9 cellular contexts compared by ENCODE assay signal in the genomic region with DNA sequence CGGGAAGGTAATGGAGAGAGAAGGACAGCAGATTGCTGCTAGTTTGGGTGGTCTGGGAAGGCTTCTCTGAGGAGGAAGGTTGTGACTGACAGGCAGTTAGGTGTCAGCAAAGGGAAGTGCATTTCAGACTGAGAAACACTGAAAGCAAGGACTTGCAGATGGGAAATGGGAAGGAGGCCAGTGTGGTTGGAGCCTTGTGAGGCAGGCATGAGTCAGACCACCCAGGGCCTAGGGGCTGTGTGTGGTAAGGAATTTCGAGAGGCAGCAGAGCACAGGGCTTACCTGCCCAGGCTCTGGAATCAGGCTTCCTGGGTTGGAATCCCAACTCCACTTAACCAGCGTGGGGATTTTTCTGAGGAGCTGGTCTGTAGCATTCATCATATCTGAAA. TPM values are rescaled to one million over a fixed set of nuclear protein-coding genes. Genes with fewer than 3 reads are reported as not detected.
DNase-seq lines count a peak whose midpoint lies in the region; ATAC-seq, FAIRE-seq and TF ChIP-seq lines count a peak whose summit lies in the region.
"Had no signal": no experiment of that assay in that cellular context is flagged by ENCODE, and none has a peak within 500 bp of the region (broad histone marks: within the 10 kb centered on the region; RNA-seq: fewer than 3 reads in every experiment).

No MANE protein-coding gene starts in this region.

- H3K9me3 Mint-ChIP-seq in activated CD8-positive, alpha-beta T cell treated with anti-CD3 and anti-CD28 coated beads for 36 hours = peaks cover 13% of the 10 kb centered on the region

- H3K79me2 ChIP-seq in GM23248 (ENCODE audit: insufficient read depth) (peaks cover 9% of the 10 kb centered on the region; the same call in 1 of the 2 replicates), PC-3 (ENCODE audit: low read length) (peaks cover 18% of the 10 kb centered on the region), endothelial cell of umbilical vein (ENCODE audit: control insufficient read depth, insufficient read depth, low read length) (peaks cover 4% of the 10 kb centered on the region), trophoblast cell (ENCODE audit: control insufficient read depth, insufficient read depth, low read length, poor library complexity) (no peaks in the 10 kb centered on the region)

- dilution Hi-C loops in endothelial cell of umbilical vein (cut with MboI; ENCODE audit: extremely low pct_ligation_motif_present, low sequenced_read_pairs) = no loop called here

- H3K4me1 ChIP-seq in GM23248 (ENCODE audit: insufficient read depth) = peaks cover 11% of the 10 kb centered on the region
- H3K4me1 ChIP-seq in PC-3 (ENCODE audit: insufficient read depth, low read length) = peaks cover 30% of the 10 kb centered on the region
- H3K4me1 ChIP-seq in endothelial cell of umbilical vein (ENCODE audit: control insufficient read depth, extremely low read depth, insufficient read depth, low read length) = peaks cover 7% of the 10 kb centered on the region
- H3K4me1 ChIP-seq in trophoblast cell (ENCODE audit: control insufficient read depth in 1 of 2, insufficient read depth in 2 of 2, low read length in 2 of 2) = no peaks in the 10 kb centered on the region

- peaks cover 7% of the 10 kb centered on the region for H3K4me1 Mint-ChIP-seq in activated CD8-positive, alpha-beta T cell treated with anti-CD3 and anti-CD28 coated beads for 36 hours (ENCODE audit: low read depth)

- no peak overlapping the region for H2AK5ac ChIP-seq in trophoblast cell (ENCODE audit: low read length)

- H3K9ac ChIP-seq in GM23248 = no peak overlapping the region
- H3K9ac ChIP-seq in PC-3 (ENCODE audit: low read length) = peak overlapping the region; percentile 28
- no peak overlapping the region for H3K9ac ChIP-seq in endothelial cell of umbilical vein (replicated peaks; ENCODE audit: extremely low read depth, insufficient read depth, low read length)
- H3K9ac ChIP-seq in trophoblast cell (ENCODE audit: low read length) = no peak overlapping the region

- H3K9me3 ChIP-seq in GM23248 (ENCODE audit: low read depth) (no peaks in the 10 kb centered on the region), PC-3 (ENCODE audit: low read length) (0 out of 2 replicates have a peak, but pooled peaks cover 6% of the 10 kb centered on the region), endothelial cell of umbilical vein (replicated peaks; ENCODE audit: control insufficient read depth, insufficient read depth, low read length) (peaks cover 2% of the 10 kb centered on the region), trophoblast cell (ENCODE audit: insufficient read depth, low read depth, low read length) (peaks cover 12% of the 10 kb centered on the region)

- no peak overlapping the region for H3K4me3 Mint-ChIP-seq in activated CD8-positive, alpha-beta T cell treated with anti-CD3 and anti-CD28 coated beads for 36 hours

- DNase-seq in GM23248 = peak; percentile 95
- peak; percentile 96 for DNase-seq in PC-3
- DNase-seq in endothelial cell of umbilical vein (ENCODE audit: low read depth, low spot score) = peak; percentile 54
- peak; percentile 82 to 85 for DNase-seq in trophoblast cell
- no peak for DNase-seq in activated effector memory CD4-positive, alpha-beta T cell treated with anti-CD3 and anti-CD28 coated beads, Interleukin-2, amount 50 U/mL, for 16 hours
- no peak for DNase-seq in globus pallidus (ENCODE audit: low spot score)
- no peak for DNase-seq in activated CD8-positive, alpha-beta T cell treated with anti-CD3 and anti-CD28 coated beads for 36 hours
- DNase-seq: heart right ventricle had no signal

- peak; percentile 98 for ATAC-seq in PC-3
- no peak for ATAC-seq in GM18520 (IDR thresholded peaks at IDR 0.05; ENCODE audit: unreplicated experiment)
- ATAC-seq in activated CD8-positive, alpha-beta T cell treated with anti-CD3 and anti-CD28 coated beads for 36 hours = no peak

- H3K23ac ChIP-seq in trophoblast cell (ENCODE audit: low read length) = no peak overlapping the region

- H3K79me1 ChIP-seq in trophoblast cell (ENCODE audit: low read length) = no peaks in the 10 kb centered on the region

- H3K27me3 Mint-ChIP-seq in activated CD8-positive, alpha-beta T cell treated with anti-CD3 and anti-CD28 coated beads for 36 hours = no peaks in the 10 kb centered on the region

- H3K36me3 Mint-ChIP-seq in activated CD8-positive, alpha-beta T cell treated with anti-CD3 and anti-CD28 coated beads for 36 hours (ENCODE audit: low read depth) = peaks cover 28% of the 10 kb centered on the region

- H4K20me1 ChIP-seq in GM23248 (ENCODE audit: insufficient read depth) (no peaks in the 10 kb centered on the region; the same call in 1 of the 2 replicates), PC-3 (ENCODE audit: low read length) (no peaks in the 10 kb centered on the region), endothelial cell of umbilical vein (replicated peaks; ENCODE audit: control insufficient read depth, extremely low read depth, insufficient read depth, low read length) (no peaks in the 10 kb centered on the region)

- no peaks in the 10 kb centered on the region for H3K9me1 ChIP-seq in endothelial cell of umbilical vein (replicated peaks; ENCODE audit: control insufficient read depth, extremely low read depth, insufficient read depth, low read length)

- H3K4me3 ChIP-seq in GM23248 = no peak overlapping the region
- 0 out of 2 replicates have a peak overlapping the region, but pooled peaks have one; percentile 14 for H3K4me3 ChIP-seq in PC-3 (ENCODE audit: low read length)
- no peak overlapping the region for H3K4me3 ChIP-seq in endothelial cell of umbilical vein (replicated peaks in 1 of 3; ENCODE audit: insufficient read depth in 1 of 3, low read depth in 1 of 3, low read length in 3 of 3)
- no peak overlapping the region for H3K4me3 ChIP-seq in trophoblast cell (ENCODE audit: low read depth, low read length)
- H3K4me3 ChIP-seq: heart right ventricle had no signal

- no peak overlapping the region for H3K14ac ChIP-seq in trophoblast cell (ENCODE audit: low read length)

- CTCF ChIA-PET in PC-3 (lab: Charles Lee) (interaction anchor here (0.5 to 1.7 kb wide), 3 partner anchors 158 to 345 kb away, joined by 3 to 16 read pairs (median 4); no protein-coding TSS in a partner anchor), endothelial cell of umbilical vein (lab: Charles Lee) (interaction anchor here (0.7 to 2.8 kb wide), 6 partner anchors 9 to 348 kb away, joined by 3 to 54 read pairs (median 6); no protein-coding TSS in a partner anchor)
- CTCF ChIA-PET in activated CD8-positive, alpha-beta T cell treated with anti-CD3 and anti-CD28 coated beads for 36 hours (lab: Charles Lee) = interaction anchor here (1.0 to 2.1 kb wide), 7 partner anchors 9 to 162 kb away, joined by 3 to 16 read pairs (median 4); no protein-coding TSS in a partner anchor

- TF ChIP-seq CTCF in PC-3 (conservative IDR thresholded peaks at IDR 0.05; ENCODE audit: low read depth, low read length) = no peak
- no peak for TF ChIP-seq CTCF in endothelial cell of umbilical vein (IDR thresholded peaks at IDR 0.05; ENCODE audit: extremely low read depth in 1 of 2, insufficient read depth in 1 of 2, low read depth in 1 of 2, low read length in 2 of 2)
- TF ChIP-seq CTCF in activated CD8-positive, alpha-beta T cell treated with anti-CD3 and anti-CD28 coated beads for 36 hours (IDR thresholded peaks at IDR 0.05) = no peak

- H2AFZ ChIP-seq in GM23248 (no peak overlapping the region), PC-3 (ENCODE audit: low read length) (no peak overlapping the region), endothelial cell of umbilical vein (ENCODE audit: low read depth, low read length) (no peak overlapping the region), trophoblast cell (ENCODE audit: insufficient read depth, low read length, poor library complexity) (no peak overlapping the region)

- BruUV-seq in PC-3 (replicated peaks; lab: Mats Ljungman, UMichigan) = no TSS peak
- BruUV-seq in endothelial cell of umbilical vein (replicated peaks; lab: Mats Ljungman, UMichigan) = no TSS peak

- in situ Hi-C loops in GM23248 (cut with MboI) = loop anchor here (10.0 kb wide), 2 partner anchors 160 to 350 kb away; no protein-coding TSS in a partner anchor

- H3K36me3 ChIP-seq in GM23248 (ENCODE audit: low read depth) = peaks cover 12% of the 10 kb centered on the region; the same call in 1 of the 2 replicates
- H3K36me3 ChIP-seq in PC-3 (ENCODE audit: low read depth, low read length) = peaks cover 17% of the 10 kb centered on the region
- H3K36me3 ChIP-seq in endothelial cell of umbilical vein (ENCODE audit: control insufficient read depth in 2 of 2, extremely low read depth in 1 of 2, insufficient read depth in 2 of 2, low read length in 2 of 2) = peaks cover 3 to 6% of the 10 kb centered on the region in 2 experiments
- H3K36me3 ChIP-seq in trophoblast cell (ENCODE audit: control insufficient read depth in 1 of 2, insufficient read depth in 2 of 2, low read length in 2 of 2) = peaks cover 10 to 11% of the 10 kb centered on the region in 2 experiments

- no peak overlapping the region for H4K91ac ChIP-seq in trophoblast cell (ENCODE audit: low read depth, low read length)

- no peak overlapping the region for H2BK5ac ChIP-seq in trophoblast cell (ENCODE audit: low read depth, low read length, poor library complexity)

- H4K8ac ChIP-seq in trophoblast cell (ENCODE audit: low read depth, low read length) = no peak overlapping the region

- H2BK120ac ChIP-seq in trophoblast cell (ENCODE audit: insufficient read depth, low read length, poor library complexity) = no peak overlapping the region

- H3K18ac ChIP-seq in trophoblast cell (ENCODE audit: low read length) = no peak overlapping the region

- H3K4me2 ChIP-seq in GM23248 (ENCODE audit: unreplicated experiment) (peak overlapping the region; percentile 67), PC-3 (ENCODE audit: low read length) (peak overlapping the region; percentile 69), endothelial cell of umbilical vein (ENCODE audit: insufficient read depth, low read length) (no peak overlapping the region), trophoblast cell (ENCODE audit: low read length) (no peak overlapping the region)

- 40 to 45% methylated on average over 3 of the region's 3 CpGs for WGBS in GM23248 (ENCODE audit: low coverage in 1 of 2, low lambda C conversion rate in 2 of 2, missing lambda C conversion rate in 2 of 2), 2 experiments
- WGBS in trophoblast cell (ENCODE audit: extremely low coverage, insufficient coverage, insufficient read length) = no CpG with 5 or more reads among the region's 3 CpGs

- peaks cover 11% of the 10 kb centered on the region; the same call in 1 of the 2 replicates for H3F3A ChIP-seq in GM23248 (ENCODE audit: insufficient read depth)
- H3F3A ChIP-seq in PC-3 (ENCODE audit: low read length, unreplicated experiment) = peaks cover 4% of the 10 kb centered on the region

- intact Hi-C loops in PC-3 (cut with micrococcal nuclease) (loop anchor here (1.0 to 10.0 kb wide), 5 partner anchors 26 to 290 kb away; a partner anchor contains a TSS), endothelial cell of umbilical vein (cut with micrococcal nuclease) (no loop called here)
- intact Hi-C loops in activated CD8-positive, alpha-beta T cell treated with anti-CD3 and anti-CD28 coated beads for 36 hours (cut with micrococcal nuclease) = no loop called here

- no peaks in the 10 kb centered on the region for H3K27me3 ChIP-seq in GM23248 (replicated peaks; ENCODE audit: insufficient read depth)
- H3K27me3 ChIP-seq in PC-3 (ENCODE audit: low read length) = no peaks in the 10 kb centered on the region
- H3K27me3 ChIP-seq in endothelial cell of umbilical vein (ENCODE audit: control insufficient read depth in 2 of 2, insufficient read depth in 2 of 2, low read length in 2 of 2) = no peaks in the 10 kb centered on the region
- no peaks in the 10 kb centered on the region for H3K27me3 ChIP-seq in trophoblast cell (ENCODE audit: insufficient read depth, low read length)
- H3K27me3 ChIP-seq: heart right ventricle had no signal

- no peak overlapping the region for H3K27ac Mint-ChIP-seq in activated CD8-positive, alpha-beta T cell treated with anti-CD3 and anti-CD28 coated beads for 36 hours

- TF ChIP-seq POLR2A in endothelial cell of umbilical vein (IDR thresholded peaks at IDR 0.05; ENCODE audit: low read depth, low read length) = no peak

- H3K4ac ChIP-seq in trophoblast cell (ENCODE audit: low read depth, low read length) = no peak overlapping the region

- H3K27ac ChIP-seq in GM23248 (peak overlapping the region; percentile 25; the same call in 1 of the 2 replicates), PC-3 (ENCODE audit: low read length) (peak overlapping the region; percentile 68), endothelial cell of umbilical vein (ENCODE audit: insufficient read depth, low read depth, low read length) (no peak overlapping the region), trophoblast cell (ENCODE audit: low read depth, low read length) (no peak overlapping the region)
- H3K27ac ChIP-seq: heart right ventricle had no signal

- H2BK12ac ChIP-seq in trophoblast cell (ENCODE audit: low read length) = no peak overlapping the region

- H3K9me2 ChIP-seq in GM23248 (ENCODE audit: insufficient read depth) (no peaks in the 10 kb centered on the region), PC-3 (replicated peaks; ENCODE audit: low read length) (no peaks in the 10 kb centered on the region)

- H4K12ac ChIP-seq in trophoblast cell (ENCODE audit: low read depth, low read length) = no peak overlapping the region

- POLR2A ChIA-PET in PC-3 (lab: Charles Lee; ENCODE audit: unreplicated experiment) = interaction anchor here (0.8 kb wide), 1 partner anchor 26 kb away, joined by 6 read pairs; no protein-coding TSS in a partner anchor
- POLR2A ChIA-PET in endothelial cell of umbilical vein (lab: Charles Lee) = no interaction called here
- POLR2A ChIA-PET in activated CD8-positive, alpha-beta T cell treated with anti-CD3 and anti-CD28 coated beads for 36 hours (lab: Charles Lee) = no interaction called here

- FAIRE-seq in endothelial cell of umbilical vein (lab: Jason Lieb, UNC) = peak; percentile 68

RNA-seq across cellular contexts. Expression of a gene that starts 53.5 kb away (rescaled TPM):
- total RNA-seq in GM23248 (2014; rRNA removed; shearing (Covaris generic)) = 7.0 and 11.1 TPM in 2 replicates
- polyA plus RNA-seq in GM23248 (2016; fragmentation: Nextera tagmentation; extraction: Ambion mirVana) (2.5 and 3.5 TPM in 2 replicates), endothelial cell of umbilical vein (12.3 and 14.6 TPM in 2 replicates)
- total RNA-seq in PC-3 (2014; rRNA removed) (13.6 and 21.1 TPM in 2 replicates), endothelial cell of umbilical vein (17.4 and 20.3 TPM in 2 replicates)
- polyA plus RNA-seq in endothelial cell of umbilical vein (2011; cell fraction: cytosol; rRNA removed) = 10.7 and 11.5 TPM in 2 replicates
- polyA plus RNA-seq in endothelial cell of umbilical vein (2011; cell fraction: nucleus; rRNA removed) = 33.9 and 34.1 TPM in 2 replicates
- 8.0 and 10.5 TPM in 2 replicates for polyA plus RNA-seq in endothelial cell of umbilical vein (2012)
- 47.2 and 53.1 TPM in 2 replicates for polyA minus RNA-seq in endothelial cell of umbilical vein
- 17.7 TPM for polyA minus RNA-seq in endothelial cell of umbilical vein (2011; cell fraction: cytosol; rRNA and poly(A)+ RNA removed)
- polyA minus RNA-seq in endothelial cell of umbilical vein (2011; cell fraction: nucleus; rRNA and poly(A)+ RNA removed) = 37.5 and 63.6 TPM in 2 replicates
- polyA plus RNA-seq in trophoblast cell (2013) = 7.4 and 7.8 TPM in 2 replicates
- 10 to 100 TPM; 23.3 to 23.9 TPM for total RNA-seq in activated CD8-positive, alpha-beta T cell treated with anti-CD3 and anti-CD28 coated beads for 36 hours

Comparison
In these comparisons a context has a peak if more than half of its experiments do, and no peak if none do; other contexts are left out.
1. DNase-seq: peak in GM23248 (single experiment), PC-3 (single experiment), endothelial cell of umbilical vein (single experiment) and trophoblast cell (2 of 2); none in activated effector memory CD4-positive, alpha-beta T cell treated with anti-CD3 and anti-CD28 coated beads, Interleukin-2, amount 50 U/mL, for 16 hours (single experiment), globus pallidus (single experiment) and activated CD8-positive, alpha-beta T cell treated with anti-CD3 and anti-CD28 coated beads for 36 hours (single experiment).
2. H3K27ac ChIP-seq: peak in GM23248 (single experiment) and PC-3 (single experiment); none in endothelial cell of umbilical vein (single experiment) and trophoblast cell (single experiment).
3. H3K4me2 ChIP-seq: peak in GM23248 (single experiment) and PC-3 (single experiment); none in endothelial cell of umbilical vein (single experiment) and trophoblast cell (single experiment).